ENCODE assay signal across 11 cellular contexts in genomic region chr12:109720856-109721189, GRCh38.
"Had no signal": no experiment of that assay in that cellular context is flagged by ENCODE, and none has a peak within 500 bp of the region (broad histone marks: within the 10 kb centered on the region; RNA-seq: fewer than 3 reads in every experiment).

No MANE protein-coding gene starts in this region.

- H3K9me3 Mint-ChIP-seq: activated naive CD4-positive, alpha-beta T cell treated with anti-CD3 and anti-CD28 coated beads, Interleukin-2, amount 50 U/mL, for 72 hours; naive thymus-derived CD8-positive, alpha-beta T cell had no signal

- H3K9me3 ChIP-seq: mucosa of descending colon, thoracic aorta had no signal

- H3K4me3 ChIP-seq: mucosa of descending colon, thoracic aorta had no signal

- ATAC-seq: activated CD4-positive, CD25-positive, alpha-beta regulatory T cell treated with anti-CD3 and anti-CD28 coated beads, Interleukin-2, amount 50 U/mL, for 24 hours; activated naive CD4-positive, alpha-beta T cell treated with anti-CD3 and anti-CD28 coated beads, Interleukin-2, amount 50 U/mL, for 72 hours; mucosa of descending colon; naive thymus-derived CD8-positive, alpha-beta T cell; stimulated activated naive CD8-positive, alpha-beta T cell treated with anti-CD3 and anti-CD28 coated beads, Interleukin-15, Interleukin-2, amounts not matched to agents 100 U/mL and 50 U/mL, for 24 hours had no signal

- H3K36me3 Mint-ChIP-seq: activated naive CD4-positive, alpha-beta T cell treated with anti-CD3 and anti-CD28 coated beads, Interleukin-2, amount 50 U/mL, for 72 hours; naive thymus-derived CD8-positive, alpha-beta T cell had no signal

- H3K4me3 Mint-ChIP-seq: naive thymus-derived CD8-positive, alpha-beta T cell had no signal

- FAIRE-seq: colon had no signal

- DNase-seq: activated CD4-positive, alpha-beta T cell treated with anti-CD3 and anti-CD28 coated beads, Interleukin-2, amount 50 U/mL, for 4 hours; activated T-cell treated with anti-CD3 and anti-CD28 coated beads, Interleukin-2, amount 50 U/mL, for 1 hour; effector CD4-positive, alpha-beta T cell; mucosa of descending colon; naive thymus-derived CD8-positive, alpha-beta T cell; stimulated activated CD4-positive, alpha-beta T cell treated with anti-CD3 and anti-CD28 coated beads, Interleukin-2, amount 100 ng/mL, for 48 hours; stimulated activated naive CD8-positive, alpha-beta T cell treated with anti-CD3 and anti-CD28 coated beads, Interleukin-15, Interleukin-2, amounts not matched to agents 100 U/mL and 50 U/mL, for 24 hours had no signal

- H3K27ac ChIP-seq: thoracic aorta had no signal

- H3K36me3 ChIP-seq: thoracic aorta had no signal

- H3K27ac Mint-ChIP-seq: activated naive CD4-positive, alpha-beta T cell treated with anti-CD3 and anti-CD28 coated beads, Interleukin-2, amount 50 U/mL, for 72 hours; naive thymus-derived CD8-positive, alpha-beta T cell had no signal
